In the genomic region with DNA sequence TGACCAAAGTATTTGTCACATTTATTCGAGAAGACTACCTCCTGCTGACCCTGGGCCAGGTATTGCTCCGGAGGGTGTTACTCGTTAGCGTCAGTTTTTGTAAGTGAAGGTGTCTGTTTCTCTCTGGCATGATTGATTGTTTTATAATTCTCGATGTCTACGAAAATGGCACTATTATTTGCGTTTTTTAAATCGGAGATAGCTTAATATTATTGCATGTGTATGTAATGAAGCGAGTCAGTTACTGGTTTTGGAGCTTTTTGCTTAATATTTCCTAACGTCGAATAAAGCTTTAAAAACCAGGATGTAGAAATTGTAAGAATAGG, we compare ENCODE assay signal across 7 cellular contexts. TPM values are rescaled to one million over a fixed set of nuclear protein-coding genes. Genes with fewer than 3 reads are reported as not detected.
DNase-seq lines count a peak whose midpoint lies in the region; ATAC-seq and TF ChIP-seq lines count a peak whose summit lies in the region.

No MANE protein-coding gene starts in this region.

- H3K4me3 ChIP-seq in HL-60 (replicated peaks; ENCODE audit: insufficient read depth, low read length), result peak overlapping the region; percentile 92
- H3K4me3 ChIP-seq in iPS-18a (ENCODE audit: low read length), result peak overlapping the region; percentile 96
- H3K4me3 ChIP-seq in stomach, result peak overlapping the region; percentile 75 to 95 (median 86)

- H3K9ac ChIP-seq in iPS-18a (ENCODE audit: low read length), result peak overlapping the region; percentile 91

- no peak for DNase-seq in HL-60 (ENCODE audit: low read depth in 1 of 2, low spot score in 1 of 2)
- no peak for DNase-seq in activated T-helper 2 cell treated with anti-CD3 and anti-CD28 coated beads, Interferon-gamma antibody, Interleukin-2, Interleukin-4, amounts not matched to agents 10 μg/mL and 5 μg/mL and 100 μg/mL, durations not matched to agents 14 hours and 24 hours and 36 hours (ENCODE audit: low spot score)
- no peak for DNase-seq in stomach
- DNase-seq in hepatic stellate cell (ENCODE audit: low spot score), result no peak
- DNase-seq in DMS53 (lab: John Stamatoyannopoulos, UW), result no peak

- H3K27ac ChIP-seq in HL-60 (replicated peaks) (peak overlapping the region; percentile 92), iPS-18a (ENCODE audit: low read length) (peak overlapping the region; percentile 85), stomach (peak overlapping the region; percentile 90 to 97 (median 93))

- H3K9me3 ChIP-seq in iPS-18a (ENCODE audit: control insufficient read depth, low read depth, low read length) (no peaks in the 10 kb centered on the region), stomach (no peaks in the 10 kb centered on the region)

- TF ChIP-seq POLR2A in stomach (IDR thresholded peaks at IDR 0.05), result no peak

- no peaks in the 10 kb centered on the region for H3K27me3 Mint-ChIP-seq in activated T-helper 2 cell treated with anti-CD3 and anti-CD28 coated beads, Interferon-gamma antibody, Interleukin-2, Interleukin-4, amounts not matched to agents 10 μg/mL and 5 μg/mL and 100 μg/mL, durations not matched to agents 14 hours and 24 hours and 36 hours (ENCODE audit: low read depth)

- no peak for TF ChIP-seq EP300 in stomach (IDR thresholded peaks at IDR 0.05)

- H3K9me3 Mint-ChIP-seq in activated T-helper 2 cell treated with anti-CD3 and anti-CD28 coated beads, Interferon-gamma antibody, Interleukin-2, Interleukin-4, amounts not matched to agents 10 μg/mL and 5 μg/mL and 100 μg/mL, durations not matched to agents 14 hours and 24 hours and 36 hours, result no peaks in the 10 kb centered on the region

- H3K27me3 ChIP-seq in HL-60 (ENCODE audit: insufficient read depth, poor library complexity, severe bottlenecking), result no peaks in the 10 kb centered on the region
- H3K27me3 ChIP-seq in iPS-18a (ENCODE audit: control insufficient read depth, insufficient read depth, low read length), result no peaks in the 10 kb centered on the region
- H3K27me3 ChIP-seq in stomach, result no peaks in the 10 kb centered on the region

- WGBS in stomach, 5 donors, result 0 to 1% (median 1%) methylated on average over 11 of the region's 11 CpGs

- TF ChIP-seq CTCF in HL-60 (IDR thresholded peaks at IDR 0.05; ENCODE audit: insufficient read depth, low read length), result no peak
- no peak for TF ChIP-seq CTCF in stomach (IDR thresholded peaks at IDR 0.05)

- H3K36me3 Mint-ChIP-seq in activated T-helper 2 cell treated with anti-CD3 and anti-CD28 coated beads, Interferon-gamma antibody, Interleukin-2, Interleukin-4, amounts not matched to agents 10 μg/mL and 5 μg/mL and 100 μg/mL, durations not matched to agents 14 hours and 24 hours and 36 hours (ENCODE audit: low read depth), result peaks cover 20% of the 10 kb centered on the region

- intact Hi-C loops in activated T-helper 2 cell treated with anti-CD3 and anti-CD28 coated beads, Interferon-gamma antibody, Interleukin-2, Interleukin-4, amounts not matched to agents 10 μg/mL and 5 μg/mL and 100 μg/mL, durations not matched to agents 14 hours and 24 hours and 36 hours (cut with micrococcal nuclease), result loop anchor here (1.0 to 10.0 kb wide), 11 partner anchors 9 to 499 kb away; a partner anchor contains a TSS
- intact Hi-C loops in stomach (cut with DNase I; ENCODE audit: low total_unique reads), result no loop called here

- ATAC-seq in GM21381 (IDR thresholded peaks at IDR 0.05; ENCODE audit: unreplicated experiment), result no peak

- H3K36me3 ChIP-seq in iPS-18a (ENCODE audit: control insufficient read depth, low read depth, low read length) (peaks cover 3% of the 10 kb centered on the region), stomach (no peaks in the 10 kb centered on the region)

- H3K4me3 Mint-ChIP-seq in activated T-helper 2 cell treated with anti-CD3 and anti-CD28 coated beads, Interferon-gamma antibody, Interleukin-2, Interleukin-4, amounts not matched to agents 10 μg/mL and 5 μg/mL and 100 μg/mL, durations not matched to agents 14 hours and 24 hours and 36 hours (ENCODE audit: low read depth), result peak overlapping the region; percentile 99

- peaks cover 10% of the 10 kb centered on the region for H3K4me1 ChIP-seq in iPS-18a (ENCODE audit: control insufficient read depth, low read depth, low read length)
- H3K4me1 ChIP-seq in stomach, result peaks cover 5 to 27% (median 18%) of the 10 kb centered on the region in 4 donors

- peaks cover 42% of the 10 kb centered on the region for H3K4me1 Mint-ChIP-seq in activated T-helper 2 cell treated with anti-CD3 and anti-CD28 coated beads, Interferon-gamma antibody, Interleukin-2, Interleukin-4, amounts not matched to agents 10 μg/mL and 5 μg/mL and 100 μg/mL, durations not matched to agents 14 hours and 24 hours and 36 hours (ENCODE audit: low read depth)

- peak overlapping the region; percentile 99 for H3K27ac Mint-ChIP-seq in activated T-helper 2 cell treated with anti-CD3 and anti-CD28 coated beads, Interferon-gamma antibody, Interleukin-2, Interleukin-4, amounts not matched to agents 10 μg/mL and 5 μg/mL and 100 μg/mL, durations not matched to agents 14 hours and 24 hours and 36 hours

RNA-seq across cellular contexts. Expression of a gene that starts 0.4 kb away (rescaled TPM):
- total RNA-seq in activated T-helper 2 cell treated with anti-CD3 and anti-CD28 coated beads, Interferon-gamma antibody, Interleukin-2, Interleukin-4, amounts not matched to agents 10 μg/mL and 5 μg/mL and 100 μg/mL, durations not matched to agents 14 hours and 24 hours and 36 hours, result 4.9 and 6.4 TPM in 2 replicates
- 10 to 100 TPM in 2 of 5 donors, 1 to 10 TPM in 3; 2.0 to 28.6 (median 9.1) TPM for total RNA-seq in stomach
- polyA plus RNA-seq in stomach, result 1 to 10 TPM; 1.2 to 2.2 (median 1.7) TPM

RNA-seq across cellular contexts. Expression of a gene that starts 0.7 kb away (rescaled TPM):
- 45.6 and 53.2 TPM in 2 replicates for total RNA-seq in activated T-helper 2 cell treated with anti-CD3 and anti-CD28 coated beads, Interferon-gamma antibody, Interleukin-2, Interleukin-4, amounts not matched to agents 10 μg/mL and 5 μg/mL and 100 μg/mL, durations not matched to agents 14 hours and 24 hours and 36 hours
- 10 to 100 TPM in 2 of 5 donors, 1 to 10 TPM in 1, under 1 TPM in 1, not detected in 1; 0.58 to 26.4 (median 8.0) TPM for total RNA-seq in stomach
- polyA plus RNA-seq in stomach, result 1 to 10 TPM; 1.3 to 1.8 (median 1.4) TPM
